In genomic region chrX:71178908-71179307, GRCh38 we compare ENCODE assay signal across 7 cellular contexts. TPM values are rescaled to one million over a fixed set of nuclear protein-coding genes. Genes with fewer than 3 reads are reported as not detected.
DNase-seq lines count a peak whose midpoint lies in the region; ATAC-seq and TF ChIP-seq lines count a peak whose summit lies in the region.

No MANE protein-coding gene starts in this region.

- H3K9ac ChIP-seq in Loucy (ENCODE audit: low read depth, low read length, poor library complexity, severe bottlenecking): no peak overlapping the region

- H3K79me2 ChIP-seq in Loucy (ENCODE audit: insufficient read depth, low read length): peaks cover 6% of the 10 kb centered on the region

- 0 out of 2 replicates have a peak, but pooled peaks cover 4% of the 10 kb centered on the region for H3F3A ChIP-seq in Loucy (ENCODE audit: low read depth)

- H3K4me3 ChIP-seq in GM12864 (ENCODE audit: low read depth, low read length) (no peak overlapping the region), Loucy (ENCODE audit: low read length, poor library complexity, severe bottlenecking) (no peak overlapping the region), RWPE2 (ENCODE audit: severe bottlenecking) (no peak overlapping the region), aorta (ENCODE audit: low read length in 2 of 2) (no peak overlapping the region)

- TF ChIP-seq CTCF in GM12864 (IDR thresholded peaks at IDR 0.05; ENCODE audit: low read depth, low read length, missing control alignments) (peak; percentile 62), Loucy (conservative IDR thresholded peaks at IDR 0.05; ENCODE audit: low read length) (peak; percentile 64), RWPE2 (IDR thresholded peaks at IDR 0.05; ENCODE audit: poor library complexity, severe bottlenecking) (peak; percentile 56)

- H3K4me1 ChIP-seq in Loucy (ENCODE audit: insufficient read depth, low read length, poor library complexity, severe bottlenecking): peaks cover 16% of the 10 kb centered on the region
- H3K4me1 ChIP-seq in RWPE2 (ENCODE audit: insufficient read depth, poor library complexity, severe bottlenecking): peaks cover 5% of the 10 kb centered on the region
- H3K4me1 ChIP-seq in aorta (ENCODE audit: control insufficient read depth in 1 of 2, insufficient read depth in 2 of 2, low read length in 2 of 2): no peaks in the 10 kb centered on the region

- H3K9me3 ChIP-seq in Loucy (ENCODE audit: insufficient read depth, low read depth, low read length): no peaks in the 10 kb centered on the region
- no peaks in the 10 kb centered on the region for H3K9me3 ChIP-seq in RWPE2 (ENCODE audit: severe bottlenecking)
- no peaks in the 10 kb centered on the region for H3K9me3 ChIP-seq in aorta (ENCODE audit: control insufficient read depth, low read length)

- H3K27me3 ChIP-seq in Loucy (ENCODE audit: insufficient read depth, low read length, poor library complexity, severe bottlenecking) (no peaks in the 10 kb centered on the region), RWPE2 (ENCODE audit: insufficient read depth, poor library complexity, severe bottlenecking) (no peaks in the 10 kb centered on the region), aorta (ENCODE audit: control insufficient read depth in 1 of 2, insufficient read depth in 2 of 2, low read length in 1 of 2) (no peaks in the 10 kb centered on the region)

- H3K27ac ChIP-seq in RWPE2 (ENCODE audit: poor library complexity, severe bottlenecking): no peak overlapping the region
- H3K27ac ChIP-seq in aorta (ENCODE audit: low read depth in 1 of 2, low read length in 2 of 2): no peak overlapping the region

- H3K9me2 ChIP-seq in Loucy (replicated peaks; ENCODE audit: low read depth, low read length): no peaks in the 10 kb centered on the region

- H2AFZ ChIP-seq in Loucy (ENCODE audit: low read length): no peak overlapping the region

- H3K4me2 ChIP-seq in Loucy (ENCODE audit: low read depth, low read length, poor library complexity, severe bottlenecking): no peak overlapping the region

- intact Hi-C loops in left ventricle myocardium superior (cut with micrococcal nuclease): loop anchor here (10.0 kb wide), 1 partner anchor 204 kb away; no protein-coding TSS in a partner anchor
- intact Hi-C loops in aorta (cut with DNase I): loop anchor here in 1 of 2 donors (5.0 to 10.0 kb wide), 2 partner anchors 207 to 414 kb away; no protein-coding TSS in a partner anchor

- ATAC-seq in RWPE2 (ENCODE audit: low read depth) (no peak), left ventricle myocardium superior (peak; percentile 39), aorta (ENCODE audit: low FRiP score) (no peak)

- H3K36me3 ChIP-seq in Loucy (ENCODE audit: insufficient read depth, low read length) (no peaks in the 10 kb centered on the region), RWPE2 (ENCODE audit: low read depth) (no peaks in the 10 kb centered on the region), aorta (ENCODE audit: control insufficient read depth in 1 of 2, insufficient read depth in 2 of 2, low read length in 1 of 2) (no peaks in the 10 kb centered on the region)

- WGBS in aorta, 2 donors: 1% methylated on average over 4 of the region's 4 CpGs

- no peaks in the 10 kb centered on the region for H4K20me1 ChIP-seq in Loucy (ENCODE audit: insufficient read depth, low read length, poor library complexity, severe bottlenecking)

- no peak for DNase-seq in GM12864 (ENCODE audit: low read depth)
- no peak for DNase-seq in RWPE2 (ENCODE audit: low spot score)
- peak; percentile 58 for DNase-seq in amniotic epithelial cell (ENCODE audit: low read depth)
- peak; percentile 38 for DNase-seq in left ventricle myocardium superior
- DNase-seq in retina: peak; percentile 56
- DNase-seq in aorta: no peak

RNA-seq across cellular contexts. Expression of gene NLGN3, which starts 34.3 kb away (rescaled TPM):
- total RNA-seq in left ventricle myocardium superior (0.92 TPM), aorta (1 to 10 TPM; 1.5 to 4.5 TPM)
- polyA plus RNA-seq in aorta: 1 to 10 TPM in 1 of 2 donors, under 1 TPM in 1; 0.63 to 1.2 TPM

RNA-seq across cellular contexts. Expression of gene GJB1, which starts 44.1 kb away (rescaled TPM):
- total RNA-seq in left ventricle myocardium superior (not detected), aorta (not detected)
- 1 to 10 TPM in 1 of 2 donors, not detected in 1; 2.0 TPM for polyA plus RNA-seq in aorta

Comparison
In these comparisons a context has a peak if more than half of its experiments do, and no peak if none do; other contexts are left out.
1. DNase-seq: peak in amniotic epithelial cell (single experiment), left ventricle myocardium superior (single experiment) and retina (single experiment); none in GM12864 (single experiment), RWPE2 (single experiment) and aorta (0 of 2).
2. Peak in every context shown above with its lines, with median percentiles within 50 percentile points of each other: CTCF ChIP-seq.